28 cellular contexts compared by ENCODE assay signal in the genomic region with DNA sequence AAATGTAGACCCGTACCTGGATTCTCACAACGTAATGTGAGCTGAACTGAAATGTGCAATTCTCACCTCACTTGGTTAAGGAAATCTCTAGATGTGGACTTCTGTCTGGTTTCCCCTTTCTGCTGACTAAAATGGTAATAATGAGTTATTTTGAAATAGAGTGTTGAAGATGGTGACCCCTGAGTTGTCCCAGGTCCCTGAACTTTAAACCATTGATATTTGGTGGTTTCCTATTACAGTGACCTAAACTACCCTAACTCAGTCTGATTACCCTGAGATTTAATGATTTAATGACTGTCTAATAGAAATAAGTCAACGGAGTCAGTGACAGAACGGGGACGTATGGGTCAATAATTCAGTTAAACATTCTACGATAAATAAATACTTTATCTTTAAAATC.
"Had no signal": no experiment of that assay in that cellular context is flagged by ENCODE, and none has a peak within 500 bp of the region (broad histone marks: within the 10 kb centered on the region; RNA-seq: fewer than 3 reads in every experiment).

No MANE protein-coding gene starts in this region.

- H3K27ac Mint-ChIP-seq: dendritic cell treated with granulocyte-macrophage colony-stimulating factor and Interleukin-4, amounts not matched to agents 40 ng/mL and 50 ng/mL, for 4 days; effector memory CD8-positive, alpha-beta T cell; endodermal cell had no signal

- FAIRE-seq: colon, endometrium, endothelial cell of umbilical vein had no signal

- H3K4me3 ChIP-seq: colonic mucosa, coronary artery, dorsolateral prefrontal cortex, esophagus muscularis mucosa, esophagus squamous epithelium, gastrocnemius medialis, gastroesophageal sphincter, heart left ventricle, heart right ventricle had no signal

- H3K27me3 Mint-ChIP-seq: dendritic cell treated with granulocyte-macrophage colony-stimulating factor and Interleukin-4, amounts not matched to agents 40 ng/mL and 50 ng/mL, for 4 days; effector memory CD8-positive, alpha-beta T cell had no signal

- H3K36me3 ChIP-seq: colonic mucosa, esophagus muscularis mucosa, esophagus squamous epithelium, gastrocnemius medialis, gastroesophageal sphincter, heart left ventricle, heart right ventricle had no signal

- H3K27ac ChIP-seq: colonic mucosa, coronary artery, epithelial cell of prostate, esophagus muscularis mucosa, esophagus squamous epithelium, foreskin keratinocyte, gastrocnemius medialis, gastroesophageal sphincter, heart left ventricle, heart right ventricle had no signal

- DNase-seq: colonic mucosa; cortex of kidney; dermis blood vessel endothelial cell; dorsolateral prefrontal cortex; effector CD4-positive, alpha-beta T cell; effector CD8-positive, alpha-beta T cell; effector memory CD4-positive, alpha-beta T cell; effector memory CD8-positive, alpha-beta T cell; endodermal cell; erythroblast; esophagus squamous epithelium; foreskin fibroblast; foreskin keratinocyte; foreskin melanocyte; gastrocnemius medialis; glutamatergic neuron; head of caudate nucleus; heart left ventricle; heart right ventricle had no signal

- ATAC-seq: effector memory CD8-positive, alpha-beta T cell; esophagus mucosa; foreskin keratinocyte; gastrocnemius medialis; gastroesophageal sphincter; heart left ventricle; heart right ventricle had no signal

- H3K4me1 Mint-ChIP-seq: endodermal cell had no signal

- H3K9me3 ChIP-seq: colonic mucosa, esophagus muscularis mucosa, gastrocnemius medialis, gastroesophageal sphincter had no signal

- H3K4me3 Mint-ChIP-seq: dendritic cell treated with granulocyte-macrophage colony-stimulating factor and Interleukin-4, amounts not matched to agents 40 ng/mL and 50 ng/mL, for 4 days; effector memory CD8-positive, alpha-beta T cell; endodermal cell had no signal

- H3K27me3 ChIP-seq: colonic mucosa, dorsolateral prefrontal cortex, esophagus muscularis mucosa, esophagus squamous epithelium, foreskin keratinocyte, gastrocnemius medialis, gastroesophageal sphincter, heart left ventricle, heart right ventricle had no signal

- H3K4me1 ChIP-seq: colonic mucosa, esophagus muscularis mucosa, esophagus squamous epithelium, foreskin keratinocyte, gastrocnemius medialis, gastroesophageal sphincter, heart left ventricle, heart right ventricle had no signal
